Comparison of ENCODE assay signal across 24 cellular contexts in the genomic region with DNA sequence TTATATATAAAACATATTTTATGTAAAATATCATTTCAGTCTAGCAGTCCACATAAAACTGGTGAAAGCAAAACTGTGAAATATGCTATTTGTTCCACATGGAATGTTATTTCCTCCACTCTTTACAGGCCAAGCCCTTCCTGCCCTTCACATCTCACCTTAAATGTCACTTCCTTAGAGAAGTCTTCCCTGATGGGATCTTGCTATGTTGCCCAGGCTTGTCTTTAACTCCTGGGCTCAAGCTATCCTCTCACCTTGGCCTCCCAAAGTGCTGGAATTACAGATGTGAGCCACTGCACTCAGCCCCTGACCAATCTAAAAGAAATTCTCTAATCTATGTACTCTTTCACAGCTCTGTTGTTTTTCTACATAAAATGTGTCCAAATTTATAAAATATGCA. TPM values are rescaled to one million over a fixed set of nuclear protein-coding genes. Genes with fewer than 3 reads are reported as not detected.
"Had no signal": no experiment of that assay in that cellular context is flagged by ENCODE, and none has a peak within 500 bp of the region (broad histone marks: within the 10 kb centered on the region; RNA-seq: fewer than 3 reads in every experiment).

No MANE protein-coding gene starts in this region.

- H3K4me3 ChIP-seq: colonic mucosa, gastrocnemius medialis, lower lobe of right lung, testis, tibial artery, upper lobe of left lung had no signal

- H3K36me3 ChIP-seq: colonic mucosa, gastrocnemius medialis, lower lobe of right lung, neutrophil, tibial artery, upper lobe of left lung had no signal

- H2AFZ ChIP-seq: parathyroid adenoma had no signal

- H3K27me3 Mint-ChIP-seq: progenitor cell of endocrine pancreas had no signal

- H3K4me3 Mint-ChIP-seq: dendritic cell treated with granulocyte-macrophage colony-stimulating factor and Interleukin-4, amounts not matched to agents 40 ng/mL and 50 ng/mL, for 4 days; endodermal cell; stimulated activated effector memory CD8-positive, alpha-beta T cell treated with anti-CD3 and anti-CD28 coated beads, Interleukin-12 subunit alpha, Interleukin-12 subunit beta, amount 100 ng/mL, for 72 hours had no signal

- H3K27ac ChIP-seq: colonic mucosa, epithelial cell of prostate, gastrocnemius medialis, lower lobe of right lung, neutrophil, parathyroid adenoma, testis, tibial artery, upper lobe of left lung had no signal

- ATAC-seq: esophagus mucosa; gastrocnemius medialis; left ventricle myocardium superior; lower lobe of right lung; naive thymus-derived CD8-positive, alpha-beta T cell; sciatic nerve had no signal

- H3K27me3 ChIP-seq: colonic mucosa, testis, tibial artery had no signal

- DNase-seq: colonic mucosa; effector CD8-positive, alpha-beta T cell; endodermal cell; foreskin fibroblast; gastrocnemius medialis; head of caudate nucleus; left ventricle myocardium superior; lower lobe of right lung; naive thymus-derived CD8-positive, alpha-beta T cell; stimulated activated CD4-positive, alpha-beta T cell treated with anti-CD3 and anti-CD28 coated beads, Interleukin-2, amount 100 ng/mL, for 24 hours; stimulated activated CD4-positive, alpha-beta T cell treated with anti-CD3 and anti-CD28 coated beads, Interleukin-4, amount 100 ng/mL, for 24 hours; stimulated activated naive CD4-positive, alpha-beta T cell treated with Interleukin-2 at 50 U/mL for 16 hours; substantia nigra; testis; tibial artery; upper lobe of left lung had no signal

- H3K9ac ChIP-seq: parathyroid adenoma had no signal

- H3K9me3 ChIP-seq: colonic mucosa, gastrocnemius medialis, lower lobe of right lung, neutrophil, testis, tibial artery, upper lobe of left lung had no signal

- H3K4me1 ChIP-seq: parathyroid adenoma, testis had no signal

- H3K79me2 ChIP-seq: parathyroid adenoma had no signal

- H3K27ac Mint-ChIP-seq: dendritic cell treated with granulocyte-macrophage colony-stimulating factor and Interleukin-4, amounts not matched to agents 40 ng/mL and 50 ng/mL, for 4 days; endodermal cell; stimulated activated effector memory CD8-positive, alpha-beta T cell treated with anti-CD3 and anti-CD28 coated beads, Interleukin-12 subunit alpha, Interleukin-12 subunit beta, amount 100 ng/mL, for 72 hours had no signal

- H3K9me3 Mint-ChIP-seq: dendritic cell treated with granulocyte-macrophage colony-stimulating factor and Interleukin-4, amounts not matched to agents 40 ng/mL and 50 ng/mL, for 4 days; endodermal cell; naive thymus-derived CD8-positive, alpha-beta T cell; stimulated activated effector memory CD8-positive, alpha-beta T cell treated with anti-CD3 and anti-CD28 coated beads, Interleukin-12 subunit alpha, Interleukin-12 subunit beta, amount 100 ng/mL, for 72 hours had no signal

- H3K36me3 Mint-ChIP-seq: stimulated activated effector memory CD8-positive, alpha-beta T cell treated with anti-CD3 and anti-CD28 coated beads, Interleukin-12 subunit alpha, Interleukin-12 subunit beta, amount 100 ng/mL, for 72 hours had no signal

RNA-seq across cellular contexts. Expression of a gene that starts 2.3 kb away (rescaled TPM):
- polyA plus RNA-seq: naive thymus-derived CD8-positive, alpha-beta T cell had no signal
